Comparison of ENCODE assay signal across 8 cellular contexts in the genomic region with DNA sequence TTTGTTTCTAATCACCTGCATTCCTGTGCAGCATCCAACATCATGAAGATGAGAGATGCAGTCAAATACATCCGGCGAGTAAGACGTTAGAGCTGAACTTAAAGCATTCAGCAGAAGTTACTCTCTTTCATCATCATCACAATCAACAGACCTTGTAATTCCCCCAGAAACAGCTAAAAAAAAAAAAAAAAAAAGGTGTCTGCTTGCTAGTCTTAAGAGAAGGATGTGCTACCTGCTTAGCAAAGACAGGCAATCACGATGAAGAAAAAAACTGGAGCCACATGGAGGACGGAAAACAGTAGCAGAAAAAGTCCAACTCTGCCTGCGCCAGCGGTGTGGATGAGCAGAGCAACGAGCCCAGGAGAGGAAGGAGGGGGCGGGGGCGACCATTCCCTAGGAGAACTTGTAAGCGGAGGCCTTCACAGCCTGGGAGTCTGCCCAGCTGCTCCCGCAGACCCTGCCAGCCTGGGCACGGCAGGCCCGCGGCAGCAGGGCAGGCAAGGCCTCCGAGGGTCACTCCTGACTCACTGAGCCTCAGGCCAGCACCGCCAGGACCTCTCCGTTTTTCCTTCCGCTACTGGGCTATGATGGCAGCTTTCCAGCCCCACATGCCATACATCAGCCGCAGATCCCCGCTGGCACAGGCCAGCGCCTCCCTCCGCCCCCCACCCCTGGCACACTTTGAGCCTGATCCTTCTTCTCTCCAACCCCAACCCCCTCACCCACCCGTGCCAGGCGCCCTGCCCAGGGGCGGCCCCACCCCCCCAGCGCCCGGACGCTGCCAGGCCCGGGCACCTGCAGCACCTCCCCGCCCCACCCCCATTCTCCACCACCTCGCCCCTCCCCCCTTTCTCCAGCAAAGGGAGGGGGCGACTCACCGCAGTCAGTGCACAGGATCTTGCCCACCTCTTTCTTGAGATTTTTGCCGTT. TPM values are rescaled to one million over a fixed set of nuclear protein-coding genes. Genes with fewer than 3 reads are reported as not detected.
DNase-seq lines count a peak whose midpoint lies in the region; ATAC-seq, FAIRE-seq and TF ChIP-seq lines count a peak whose summit lies in the region.

No MANE protein-coding gene starts in this region.

- no peaks in the 10 kb centered on the region for H3K9me3 ChIP-seq in RWPE2 (ENCODE audit: severe bottlenecking)
- H3K9me3 ChIP-seq in effector memory CD4-positive, alpha-beta T cell (ENCODE audit: control insufficient read depth, low read length): no peaks in the 10 kb centered on the region
- no peaks in the 10 kb centered on the region for H3K9me3 ChIP-seq in suprapubic skin

- H3K36me3 ChIP-seq in RWPE2 (ENCODE audit: low read depth): no peaks in the 10 kb centered on the region
- no peaks in the 10 kb centered on the region for H3K36me3 ChIP-seq in effector memory CD4-positive, alpha-beta T cell (ENCODE audit: control insufficient read depth, insufficient read depth, low read length)
- H3K36me3 ChIP-seq in suprapubic skin: no peaks in the 10 kb centered on the region

- TF ChIP-seq CTCF in RWPE2 (IDR thresholded peaks at IDR 0.05; ENCODE audit: poor library complexity, severe bottlenecking): no peak
- TF ChIP-seq CTCF in lower leg skin (IDR thresholded peaks at IDR 0.05): no peak
- no peak for TF ChIP-seq CTCF in suprapubic skin (IDR thresholded peaks at IDR 0.05)

- peak; percentile 70 for ATAC-seq in RWPE2 (ENCODE audit: low read depth)

- WGBS in lower leg skin, 2 donors: 6 to 8% methylated on average over 32 to 33 of the region's 35 CpGs
- 9% methylated on average over 22 of the region's 35 CpGs for WGBS in suprapubic skin

- H3K27me3 ChIP-seq in RWPE2 (ENCODE audit: insufficient read depth, poor library complexity, severe bottlenecking) (no peaks in the 10 kb centered on the region), suprapubic skin (peaks cover 24% of the 10 kb centered on the region)
- peaks cover 14% of the 10 kb centered on the region for H3K27me3 ChIP-seq in effector memory CD4-positive, alpha-beta T cell (replicated peaks; ENCODE audit: control insufficient read depth, insufficient read depth, low read length, poor library complexity, severe bottlenecking)

- H3K27ac ChIP-seq in RWPE2 (ENCODE audit: poor library complexity, severe bottlenecking): no peak overlapping the region
- H3K27ac ChIP-seq in effector memory CD4-positive, alpha-beta T cell (ENCODE audit: insufficient read depth, low read length, poor library complexity, severe bottlenecking): no peak overlapping the region
- peak overlapping the region; percentile 35 for H3K27ac ChIP-seq in suprapubic skin

- peak; percentile 66 for DNase-seq in AG08395 (ENCODE audit: low spot score)
- DNase-seq in GM12892 (ENCODE audit: insufficient read length): no peak
- peak; percentile 82 for DNase-seq in RWPE2 (ENCODE audit: low spot score)
- DNase-seq in effector memory CD4-positive, alpha-beta T cell: no peak
- DNase-seq in lower leg skin (ENCODE audit: low spot score in 2 of 2): peak; percentile 18 to 87
- peak; percentile 76 to 81 for DNase-seq in suprapubic skin (ENCODE audit: low spot score in 2 of 2)
- no peak for DNase-seq in activated CD4-positive, CD25-positive, alpha-beta regulatory T cell (lab: John Stamatoyannopoulos, UW)
- no peak for DNase-seq in stimulated activated naive CD4-positive, alpha-beta T cell treated with Interleukin-2 at 50 U/mL for 16 hours (lab: John Stamatoyannopoulos, UW)

- intact Hi-C loops in lower leg skin (cut with DNase I; ENCODE audit: low total_unique reads): no loop called here

- peak; percentile 70 for FAIRE-seq in GM12892 (lab: Jason Lieb, UNC)

- H3K4me3 ChIP-seq in RWPE2 (ENCODE audit: severe bottlenecking): peak overlapping the region; percentile 43
- peak overlapping the region; percentile 54 for H3K4me3 ChIP-seq in effector memory CD4-positive, alpha-beta T cell (ENCODE audit: insufficient read depth, low read depth, low read length, poor library complexity, severe bottlenecking)
- peak overlapping the region; percentile 49 for H3K4me3 ChIP-seq in lower leg skin (ENCODE audit: low read depth, poor library complexity, severe bottlenecking)
- H3K4me3 ChIP-seq in suprapubic skin: peak overlapping the region; percentile 63

- TF ChIP-seq POLR2A in GM12892 (IDR thresholded peaks at IDR 0.05; ENCODE audit: low read depth, low read length) (no peak; the same call in 1 of the 2 replicates), lower leg skin (IDR thresholded peaks at IDR 0.05) (no peak), suprapubic skin (IDR thresholded peaks at IDR 0.05) (no peak)

- H3K4me1 ChIP-seq in RWPE2 (ENCODE audit: insufficient read depth, poor library complexity, severe bottlenecking): peaks cover 12% of the 10 kb centered on the region
- H3K4me1 ChIP-seq in effector memory CD4-positive, alpha-beta T cell (ENCODE audit: control insufficient read depth, insufficient read depth, low read length, poor library complexity, severe bottlenecking): peaks cover 13% of the 10 kb centered on the region
- peaks cover 48% of the 10 kb centered on the region for H3K4me1 ChIP-seq in suprapubic skin

- TF ChIP-seq EP300 in suprapubic skin (IDR thresholded peaks at IDR 0.05): no peak

RNA-seq across cellular contexts. Expression of gene NRG2, which starts 1.3 kb away (rescaled TPM):
- 6.6 TPM for polyA plus RNA-seq in GM12892 (2012; ENCODE audit: missing spikeins)
- total RNA-seq in lower leg skin (1 to 10 TPM; 5.3 to 8.8 (median 7.5) TPM), suprapubic skin (1 to 10 TPM; 4.5 to 7.0 (median 5.4) TPM)

Comparison
In these comparisons a context has a peak if more than half of its experiments do, and no peak if none do; other contexts are left out.
1. DNase-seq: peak in AG08395 (single experiment), RWPE2 (single experiment), lower leg skin (2 of 2) and suprapubic skin (2 of 2); none in GM12892 (single experiment), effector memory CD4-positive, alpha-beta T cell (0 of 3), activated CD4-positive, CD25-positive, alpha-beta regulatory T cell (0 of 4) and stimulated activated naive CD4-positive, alpha-beta T cell treated with Interleukin-2 at 50 U/mL for 16 hours (single experiment).
2. Peak in every context shown above with its lines, with median percentiles within 50 percentile points of each other: H3K4me3 ChIP-seq.